ENCODE assay signal across 20 cellular contexts in genomic region chr4:184553891-184554290, GRCh38.
"Had no signal": no experiment of that assay in that cellular context is flagged by ENCODE, and none has a peak within 500 bp of the region (broad histone marks: within the 10 kb centered on the region; RNA-seq: fewer than 3 reads in every experiment).

No MANE protein-coding gene starts in this region.

- H3K9me3 Mint-ChIP-seq: activated CD8-positive, alpha-beta T cell treated with anti-CD3 and anti-CD28 coated beads for 36 hours; activated naive CD8-positive, alpha-beta T cell treated with anti-CD3 and anti-CD28 coated beads, Interleukin-2, amount 10 ng/mL, durations not matched to agents 7 days and 5 days had no signal

- ATAC-seq: activated CD4-positive, alpha-beta T cell treated with anti-CD3 and anti-CD28 coated beads for 36 hours; activated CD8-positive, alpha-beta T cell treated with anti-CD3 and anti-CD28 coated beads for 36 hours had no signal

- DNase-seq: activated CD4-positive, alpha-beta T cell treated with anti-CD3 and anti-CD28 coated beads for 36 hours; activated CD8-positive, alpha-beta memory T cell treated with anti-CD3 and anti-CD28 coated beads, Interleukin-2, amount 50 U/mL, for 48 hours; activated CD8-positive, alpha-beta T cell treated with anti-CD3 and anti-CD28 coated beads for 36 hours; activated naive CD4-positive, alpha-beta T cell treated with anti-CD3 and anti-CD28 coated beads, Interleukin-2, amount 50 U/mL, for 16 hours; activated naive CD8-positive, alpha-beta T cell treated with anti-CD3 and anti-CD28 coated beads, Interleukin-2, amount 10 ng/mL, durations not matched to agents 7 days and 5 days; activated T-cell treated with anti-CD3 and anti-CD28 coated beads, Interleukin-2, amount 50 U/mL, for 1 hour; adrenal gland; anterior cingulate cortex; cerebellar nuclear complex; MG63; MV-4-11; NCI-H1092 treated with DMSO at 0.1 percent for 48 hours; NCI-H1436; NCI-H1694 treated with DMSO at 0.1 percent for 48 hours; NCI-H2029 treated with DMSO at 0.1 percent for 48 hours; NCI-H510A treated with DMSO at 0.1 percent for 48 hours; NCI-H69; SIG-M5; T-helper 2 cell; T1000 had no signal

- H3K36me3 ChIP-seq: adrenal gland, MG63 had no signal

- H3K27ac ChIP-seq: adrenal gland had no signal

- H3K27ac Mint-ChIP-seq: activated CD4-positive, alpha-beta T cell treated with anti-CD3 and anti-CD28 coated beads for 36 hours; activated CD8-positive, alpha-beta T cell treated with anti-CD3 and anti-CD28 coated beads for 36 hours; activated naive CD8-positive, alpha-beta T cell treated with anti-CD3 and anti-CD28 coated beads, Interleukin-2, amount 10 ng/mL, durations not matched to agents 7 days and 5 days had no signal

- H3K4me3 Mint-ChIP-seq: activated CD4-positive, alpha-beta T cell treated with anti-CD3 and anti-CD28 coated beads for 36 hours; activated CD8-positive, alpha-beta T cell treated with anti-CD3 and anti-CD28 coated beads for 36 hours; activated naive CD8-positive, alpha-beta T cell treated with anti-CD3 and anti-CD28 coated beads, Interleukin-2, amount 10 ng/mL, durations not matched to agents 7 days and 5 days had no signal

- H3K27me3 ChIP-seq: adrenal gland, MG63 had no signal

- H3K4me1 ChIP-seq: adrenal gland had no signal

- H3K27me3 Mint-ChIP-seq: activated CD4-positive, alpha-beta T cell treated with anti-CD3 and anti-CD28 coated beads for 36 hours had no signal

- H3K36me3 Mint-ChIP-seq: activated naive CD8-positive, alpha-beta T cell treated with anti-CD3 and anti-CD28 coated beads, Interleukin-2, amount 10 ng/mL, durations not matched to agents 7 days and 5 days had no signal

- H3K4me3 ChIP-seq: adrenal gland, MG63 had no signal

- H3K9me3 ChIP-seq: adrenal gland, MG63 had no signal
